Comparison of ENCODE assay signal across 8 cellular contexts in genomic region chr4:1289232-1290164, GRCh38. TPM values are rescaled to one million over a fixed set of nuclear protein-coding genes. Genes with fewer than 3 reads are reported as not detected.
DNase-seq lines count a peak whose midpoint lies in the region; ATAC-seq and TF ChIP-seq lines count a peak whose summit lies in the region.

MAEA (plus strand) TSS chr4:1289891; CDS start chr4:1289914, 23 bp downstream.

- peak; percentile 97 for DNase-seq in Ammon's horn (ENCODE audit: low spot score)
- DNase-seq in GM19238 (ENCODE audit: insufficient read length, low spot score): peak; percentile 99
- DNase-seq in NCI-H524 (lab: John Stamatoyannopoulos, UW): peak; percentile 88 to 96
- DNase-seq in activated CD4-positive, alpha-beta T cell treated with anti-CD3 and anti-CD28 coated beads for 36 hours: peak; percentile 99
- peak; percentile 97 for DNase-seq in choroid plexus epithelial cell (ENCODE audit: low read depth)
- peak; percentile 80 for DNase-seq in kidney epithelial cell (ENCODE audit: low read depth)
- peak; percentile 95 to 97 for DNase-seq in stimulated activated CD4-positive, alpha-beta T cell treated with anti-CD3 and anti-CD28 coated beads, Interleukin-15, amount 100 ng/mL, for 48 hours (ENCODE audit: low read depth in 2 of 2)

- H3K27me3 ChIP-seq in kidney epithelial cell (ENCODE audit: control insufficient read depth, insufficient read depth, low read length): no peaks in the 10 kb centered on the region

- H3K4me3 Mint-ChIP-seq in activated CD4-positive, alpha-beta T cell treated with anti-CD3 and anti-CD28 coated beads for 36 hours: peak within 1 kb of the TSS; percentile 95

- peaks cover 41% of the 10 kb centered on the region for H3K4me1 Mint-ChIP-seq in activated CD4-positive, alpha-beta T cell treated with anti-CD3 and anti-CD28 coated beads for 36 hours

- H3K4me3 ChIP-seq in choroid plexus epithelial cell (ENCODE audit: low read depth, low read length) (peak within 1 kb of the TSS; percentile 81), kidney epithelial cell (ENCODE audit: low read depth, low read length) (peak within 1 kb of the TSS; percentile 93)

- no peaks in the 10 kb centered on the region for H3K27me3 Mint-ChIP-seq in activated CD4-positive, alpha-beta T cell treated with anti-CD3 and anti-CD28 coated beads for 36 hours

- intact Hi-C loops in activated CD4-positive, alpha-beta T cell treated with anti-CD3 and anti-CD28 coated beads for 36 hours (cut with DNase I, micrococcal nuclease): loop anchor here (1.0 to 5.0 kb wide), 17 partner anchors 22 to 607 kb away; partner anchors contain the start of genes CTBP1 (in 1 of the 2), FAM53A (in 1 of the 2), GAK (in 1 of the 2) and SLBP (in 1 of the 2)

- H3K36me3 ChIP-seq in kidney epithelial cell (ENCODE audit: control insufficient read depth, insufficient read depth, low read length): no peaks in the 10 kb centered on the region

- CTCF ChIA-PET in activated CD4-positive, alpha-beta T cell treated with anti-CD3 and anti-CD28 coated beads for 36 hours (lab: Charles Lee): interaction anchor here (0.7 to 2.4 kb wide), 11 partner anchors 9 to 159 kb away, joined by 3 to 10 read pairs (median 3); partner anchors contain the start of gene UVSSA

- H3K9me3 Mint-ChIP-seq in activated CD4-positive, alpha-beta T cell treated with anti-CD3 and anti-CD28 coated beads for 36 hours (ENCODE audit: low read depth): peaks cover 4% of the 10 kb centered on the region

- no peak for TF ChIP-seq CTCF in choroid plexus epithelial cell (conservative IDR thresholded peaks at IDR 0.05; ENCODE audit: low read depth, low read length)
- no peak for TF ChIP-seq CTCF in kidney epithelial cell (IDR thresholded peaks at IDR 0.05; ENCODE audit: insufficient read depth, low read length, poor library complexity, severe bottlenecking)

- POLR2A ChIA-PET in activated CD4-positive, alpha-beta T cell treated with anti-CD3 and anti-CD28 coated beads for 36 hours (lab: Charles Lee): interaction anchor here (0.5 to 1.6 kb wide), 5 partner anchors 20 to 61 kb away, joined by 3 to 6 read pairs (median 3); partner anchors contain the start of gene UVSSA

- peak within 1 kb of the TSS; percentile 87 for H3K27ac Mint-ChIP-seq in activated CD4-positive, alpha-beta T cell treated with anti-CD3 and anti-CD28 coated beads for 36 hours

- peaks cover 5% of the 10 kb centered on the region for H3K36me3 Mint-ChIP-seq in activated CD4-positive, alpha-beta T cell treated with anti-CD3 and anti-CD28 coated beads for 36 hours (ENCODE audit: low read depth)

- ATAC-seq in HG03442 (IDR thresholded peaks at IDR 0.05; ENCODE audit: unreplicated experiment): peak; percentile 90
- ATAC-seq in activated CD4-positive, alpha-beta T cell treated with anti-CD3 and anti-CD28 coated beads for 36 hours: peak; percentile 98

RNA-seq across cellular contexts. Expression of gene MAEA, which starts in this region (rescaled TPM):
- 10 to 100 TPM; 38.9 to 40.4 TPM for total RNA-seq in activated CD4-positive, alpha-beta T cell treated with anti-CD3 and anti-CD28 coated beads for 36 hours
- 79.1 and 88.7 TPM in 2 replicates for total RNA-seq in kidney epithelial cell

Comparison
In these comparisons a context has a peak if more than half of its experiments do, and no peak if none do; other contexts are left out.
1. Peak in every context shown above with its lines: DNase-seq, ATAC-seq and H3K4me3 ChIP-seq.